ENCODE assay signal across 19 cellular contexts in the genomic region with DNA sequence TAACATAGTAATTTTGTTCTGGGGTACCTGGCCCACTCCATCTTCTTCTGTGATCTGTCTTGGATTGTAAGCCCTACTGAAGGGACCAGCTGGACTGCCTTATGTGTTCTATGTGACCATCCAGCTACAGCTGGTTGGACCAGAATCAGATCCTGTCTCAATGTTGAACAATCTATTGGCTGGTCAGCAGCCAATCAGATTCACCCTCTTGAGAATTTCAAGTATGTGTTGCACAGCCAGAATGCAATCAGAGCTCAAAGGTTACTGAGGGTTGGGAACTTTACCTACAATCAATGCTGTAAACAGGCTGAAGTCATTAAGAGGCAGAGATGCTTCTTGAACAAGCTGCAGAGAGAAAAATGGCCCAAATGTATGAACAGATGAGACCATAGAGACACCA.
"Had no signal": no experiment of that assay in that cellular context is flagged by ENCODE, and none has a peak within 500 bp of the region (broad histone marks: within the 10 kb centered on the region; RNA-seq: fewer than 3 reads in every experiment).

No MANE protein-coding gene starts in this region.

- H3K9me3 Mint-ChIP-seq: activated naive CD4-positive, alpha-beta T cell treated with anti-CD3 and anti-CD28 coated beads, Interleukin-2, amount 50 U/mL, for 72 hours; dendritic cell treated with granulocyte-macrophage colony-stimulating factor and Interleukin-4, amounts not matched to agents 40 ng/mL and 50 ng/mL, for 4 days; naive B cell had no signal

- H3K4me1 Mint-ChIP-seq: naive B cell had no signal

- H3K4me3 Mint-ChIP-seq: dendritic cell treated with granulocyte-macrophage colony-stimulating factor and Interleukin-4, amounts not matched to agents 40 ng/mL and 50 ng/mL, for 4 days; naive B cell had no signal

- ATAC-seq: activated naive CD4-positive, alpha-beta T cell treated with anti-CD3 and anti-CD28 coated beads, Interleukin-2, amount 50 U/mL, for 72 hours; esophagus mucosa; stimulated activated naive CD8-positive, alpha-beta T cell treated with anti-CD3 and anti-CD28 coated beads, Interleukin-15, Interleukin-2, amounts not matched to agents 100 U/mL and 50 U/mL, for 24 hours had no signal

- H3K4me3 ChIP-seq: adrenal gland, left ventricle myocardium inferior, ovary, tibial nerve had no signal

- H3K36me3 Mint-ChIP-seq: activated naive CD4-positive, alpha-beta T cell treated with anti-CD3 and anti-CD28 coated beads, Interleukin-2, amount 50 U/mL, for 72 hours; naive B cell had no signal

- DNase-seq: activated CD4-positive, alpha-beta T cell treated with anti-CD3 and anti-CD28 coated beads for 1 hour; activated CD8-positive, alpha-beta memory T cell treated with anti-CD3 and anti-CD28 coated beads for 24 hours; activated CD8-positive, alpha-beta memory T cell treated with anti-CD3 and anti-CD28 coated beads, Interleukin-2, amount 50 U/mL, for 48 hours; activated effector memory CD4-positive, alpha-beta T cell treated with Interleukin-2 at 50 U/mL for 16 hours; activated T-cell treated with anti-CD3 and anti-CD28 coated beads, Interleukin-2, amount 50 U/mL, for 48 hours; adrenal gland; cerebellar nuclear complex; effector CD8-positive, alpha-beta T cell; left ventricle myocardium inferior; mammary epithelial cell; naive B cell; ovary; stimulated activated naive CD8-positive, alpha-beta T cell treated with anti-CD3 and anti-CD28 coated beads, Interleukin-15, Interleukin-2, amounts not matched to agents 100 U/mL and 50 U/mL, for 24 hours; SW 1271; T-helper 2 cell had no signal

- H3K27ac Mint-ChIP-seq: activated naive CD4-positive, alpha-beta T cell treated with anti-CD3 and anti-CD28 coated beads, Interleukin-2, amount 50 U/mL, for 72 hours; dendritic cell treated with granulocyte-macrophage colony-stimulating factor and Interleukin-4, amounts not matched to agents 40 ng/mL and 50 ng/mL, for 4 days had no signal
